ENCODE assay signal across 1 cellular context in the genomic region with DNA sequence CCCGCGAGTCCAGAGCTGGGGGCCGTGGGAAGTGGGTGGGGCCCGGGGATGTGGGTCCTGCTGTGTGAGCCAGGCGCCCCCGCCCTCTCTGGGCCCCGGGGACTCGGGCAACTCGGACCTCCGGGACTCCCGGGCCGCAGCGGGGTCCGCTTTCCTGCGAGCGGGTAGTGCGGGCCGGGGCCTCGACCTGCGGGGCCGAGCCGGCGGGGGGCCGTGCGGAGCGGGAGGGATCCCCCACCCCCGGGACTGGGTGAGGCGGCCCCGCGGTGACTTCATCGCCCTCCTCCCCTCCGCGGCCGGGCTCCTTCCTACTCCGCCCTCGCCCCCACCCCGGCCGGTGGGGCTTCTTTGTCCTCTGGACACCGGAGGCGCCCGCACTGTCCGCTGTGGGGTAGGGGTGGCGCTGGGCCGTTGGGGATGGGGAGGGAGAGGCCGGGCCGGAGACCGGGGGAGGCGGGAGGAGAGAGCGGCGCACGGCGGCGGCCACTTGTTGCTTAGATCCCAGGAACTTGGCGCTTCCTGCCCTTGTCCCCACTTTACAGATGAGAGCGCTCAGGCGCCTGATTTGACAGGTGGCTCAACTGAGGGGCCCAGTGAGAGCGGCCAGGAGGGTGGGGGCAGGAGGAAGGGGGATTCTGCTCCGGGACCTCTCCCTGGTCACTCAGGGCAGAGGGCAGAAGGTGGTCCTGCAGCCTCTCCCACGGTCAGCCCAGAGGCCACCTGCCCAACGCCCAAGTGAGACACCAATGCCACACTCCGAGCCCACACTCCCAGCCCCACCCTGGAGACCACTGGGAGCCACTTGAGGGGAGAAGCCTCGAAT.
TF ChIP-seq lines count a peak whose summit lies in the region.

No MANE protein-coding gene starts in this region.

TF ChIP-seq in HepG2, 621 proteins besides CTCF, POLR2A, EP300 and RAD21 (continues in another document):
- TF ChIP-seq KDM5A (IDR thresholded peaks at IDR 0.05; ENCODE audit: borderline replicate concordance, low read length) (no peak), YEATS2 (CRISPR knock-in tag; IDR thresholded peaks at IDR 0.05; ENCODE audit: borderline replicate concordance) (no peak), ZFYVE20 (CRISPR knock-in tag; IDR thresholded peaks at IDR 0.05; ENCODE audit: borderline replicate concordance, low read depth) (no peak), ATF1 (CRISPR knock-in tag; IDR thresholded peaks at IDR 0.05) (no peak), ZNF746 (CRISPR knock-in tag; IDR thresholded peaks at IDR 0.05) (peak; percentile 38; the same call in 1 of the 2 replicates), TGIF2 (CRISPR knock-in tag; IDR thresholded peaks at IDR 0.05) (no peak), BHLHE40 (IDR thresholded peaks at IDR 0.05; ENCODE audit: low read length) (no peak), HDAC1 (CRISPR knock-in tag; IDR thresholded peaks at IDR 0.05) (peak; percentile 28; the same call in 1 of the 2 replicates), CBX5 (CRISPR knock-in tag; IDR thresholded peaks at IDR 0.05; ENCODE audit: borderline replicate concordance) (no peak), MBD4 (IDR thresholded peaks at IDR 0.05; ENCODE audit: borderline replicate concordance, low read length) (no peak), RFX3 (CRISPR knock-in tag; IDR thresholded peaks at IDR 0.05) (no peak), KLF12 (CRISPR knock-in tag; IDR thresholded peaks at IDR 0.05; ENCODE audit: borderline replicate concordance) (no peak), NCOR1 (IDR thresholded peaks at IDR 0.05; ENCODE audit: borderline replicate concordance, low read length) (no peak), ZNF468 (CRISPR knock-in tag; IDR thresholded peaks at IDR 0.05) (no peak), NFYB (CRISPR knock-in tag; IDR thresholded peaks at IDR 0.05) (no peak), SP5 (CRISPR knock-in tag; IDR thresholded peaks at IDR 0.05; ENCODE audit: borderline replicate concordance, low read depth) (no peak), BRD4 (CRISPR knock-in tag; IDR thresholded peaks at IDR 0.05) (no peak; the same call in 1 of the 2 replicates), PAX8 (CRISPR knock-in tag; IDR thresholded peaks at IDR 0.05; ENCODE audit: borderline replicate concordance) (no peak), NR1H2 (CRISPR knock-in tag; IDR thresholded peaks at IDR 0.05; ENCODE audit: borderline replicate concordance, low read depth) (no peak), KDM4B (CRISPR knock-in tag; IDR thresholded peaks at IDR 0.05) (no peak), SOX13 (IDR thresholded peaks at IDR 0.05) (no peak), SOX13 (CRISPR knock-in tag; conservative IDR thresholded peaks at IDR 0.05 in 1 of 2, IDR thresholded peaks at IDR 0.05 in 1 of 2) (no peak), ZFP36 (IDR thresholded peaks at IDR 0.05; ENCODE audit: borderline replicate concordance, low read depth, low read length, partially characterized antibody) (no peak), MED8 (CRISPR knock-in tag; IDR thresholded peaks at IDR 0.05; ENCODE audit: insufficient replicate concordance) (no peak), CBFB (CRISPR knock-in tag; IDR thresholded peaks at IDR 0.05) (no peak), ZNF431 (CRISPR knock-in tag; IDR thresholded peaks at IDR 0.05; ENCODE audit: borderline replicate concordance, low read depth) (no peak), ZBTB21 (CRISPR knock-in tag; IDR thresholded peaks at IDR 0.05) (no peak), ELF1 (CRISPR knock-in tag; IDR thresholded peaks at IDR 0.05) (no peak), ZSCAN12 (CRISPR knock-in tag; IDR thresholded peaks at IDR 0.05) (no peak), XBP1 (CRISPR knock-in tag; IDR thresholded peaks at IDR 0.05) (no peak), SIX4 (CRISPR knock-in tag; IDR thresholded peaks at IDR 0.05) (no peak), TBX2 (CRISPR knock-in tag; IDR thresholded peaks at IDR 0.05; ENCODE audit: borderline replicate concordance) (peak; percentile 38; the same call in 1 of the 2 replicates)
- TF ChIP-seq, protein P1, sequence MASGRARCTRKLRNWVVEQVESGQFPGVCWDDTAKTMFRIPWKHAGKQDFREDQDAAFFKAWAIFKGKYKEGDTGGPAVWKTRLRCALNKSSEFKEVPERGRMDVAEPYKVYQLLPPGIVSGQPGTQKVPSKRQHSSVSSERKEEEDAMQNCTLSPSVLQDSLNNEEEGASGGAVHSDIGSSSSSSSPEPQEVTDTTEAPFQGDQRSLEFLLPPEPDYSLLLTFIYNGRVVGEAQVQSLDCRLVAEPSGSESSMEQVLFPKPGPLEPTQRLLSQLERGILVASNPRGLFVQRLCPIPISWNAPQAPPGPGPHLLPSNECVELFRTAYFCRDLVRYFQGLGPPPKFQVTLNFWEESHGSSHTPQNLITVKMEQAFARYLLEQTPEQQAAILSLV (CRISPR knock-in tag; IDR thresholded peaks at IDR 0.05; ENCODE audit: borderline replicate concordance) = peak; percentile 12; the same call in 1 of the 2 replicates
- TF ChIP-seq, protein P2, sequence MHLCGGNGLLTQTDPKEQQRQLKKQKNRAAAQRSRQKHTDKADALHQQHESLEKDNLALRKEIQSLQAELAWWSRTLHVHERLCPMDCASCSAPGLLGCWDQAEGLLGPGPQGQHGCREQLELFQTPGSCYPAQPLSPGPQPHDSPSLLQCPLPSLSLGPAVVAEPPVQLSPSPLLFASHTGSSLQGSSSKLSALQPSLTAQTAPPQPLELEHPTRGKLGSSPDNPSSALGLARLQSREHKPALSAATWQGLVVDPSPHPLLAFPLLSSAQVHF (CRISPR knock-in tag; IDR thresholded peaks at IDR 0.05) = no peak
- TF ChIP-seq, protein P3, sequence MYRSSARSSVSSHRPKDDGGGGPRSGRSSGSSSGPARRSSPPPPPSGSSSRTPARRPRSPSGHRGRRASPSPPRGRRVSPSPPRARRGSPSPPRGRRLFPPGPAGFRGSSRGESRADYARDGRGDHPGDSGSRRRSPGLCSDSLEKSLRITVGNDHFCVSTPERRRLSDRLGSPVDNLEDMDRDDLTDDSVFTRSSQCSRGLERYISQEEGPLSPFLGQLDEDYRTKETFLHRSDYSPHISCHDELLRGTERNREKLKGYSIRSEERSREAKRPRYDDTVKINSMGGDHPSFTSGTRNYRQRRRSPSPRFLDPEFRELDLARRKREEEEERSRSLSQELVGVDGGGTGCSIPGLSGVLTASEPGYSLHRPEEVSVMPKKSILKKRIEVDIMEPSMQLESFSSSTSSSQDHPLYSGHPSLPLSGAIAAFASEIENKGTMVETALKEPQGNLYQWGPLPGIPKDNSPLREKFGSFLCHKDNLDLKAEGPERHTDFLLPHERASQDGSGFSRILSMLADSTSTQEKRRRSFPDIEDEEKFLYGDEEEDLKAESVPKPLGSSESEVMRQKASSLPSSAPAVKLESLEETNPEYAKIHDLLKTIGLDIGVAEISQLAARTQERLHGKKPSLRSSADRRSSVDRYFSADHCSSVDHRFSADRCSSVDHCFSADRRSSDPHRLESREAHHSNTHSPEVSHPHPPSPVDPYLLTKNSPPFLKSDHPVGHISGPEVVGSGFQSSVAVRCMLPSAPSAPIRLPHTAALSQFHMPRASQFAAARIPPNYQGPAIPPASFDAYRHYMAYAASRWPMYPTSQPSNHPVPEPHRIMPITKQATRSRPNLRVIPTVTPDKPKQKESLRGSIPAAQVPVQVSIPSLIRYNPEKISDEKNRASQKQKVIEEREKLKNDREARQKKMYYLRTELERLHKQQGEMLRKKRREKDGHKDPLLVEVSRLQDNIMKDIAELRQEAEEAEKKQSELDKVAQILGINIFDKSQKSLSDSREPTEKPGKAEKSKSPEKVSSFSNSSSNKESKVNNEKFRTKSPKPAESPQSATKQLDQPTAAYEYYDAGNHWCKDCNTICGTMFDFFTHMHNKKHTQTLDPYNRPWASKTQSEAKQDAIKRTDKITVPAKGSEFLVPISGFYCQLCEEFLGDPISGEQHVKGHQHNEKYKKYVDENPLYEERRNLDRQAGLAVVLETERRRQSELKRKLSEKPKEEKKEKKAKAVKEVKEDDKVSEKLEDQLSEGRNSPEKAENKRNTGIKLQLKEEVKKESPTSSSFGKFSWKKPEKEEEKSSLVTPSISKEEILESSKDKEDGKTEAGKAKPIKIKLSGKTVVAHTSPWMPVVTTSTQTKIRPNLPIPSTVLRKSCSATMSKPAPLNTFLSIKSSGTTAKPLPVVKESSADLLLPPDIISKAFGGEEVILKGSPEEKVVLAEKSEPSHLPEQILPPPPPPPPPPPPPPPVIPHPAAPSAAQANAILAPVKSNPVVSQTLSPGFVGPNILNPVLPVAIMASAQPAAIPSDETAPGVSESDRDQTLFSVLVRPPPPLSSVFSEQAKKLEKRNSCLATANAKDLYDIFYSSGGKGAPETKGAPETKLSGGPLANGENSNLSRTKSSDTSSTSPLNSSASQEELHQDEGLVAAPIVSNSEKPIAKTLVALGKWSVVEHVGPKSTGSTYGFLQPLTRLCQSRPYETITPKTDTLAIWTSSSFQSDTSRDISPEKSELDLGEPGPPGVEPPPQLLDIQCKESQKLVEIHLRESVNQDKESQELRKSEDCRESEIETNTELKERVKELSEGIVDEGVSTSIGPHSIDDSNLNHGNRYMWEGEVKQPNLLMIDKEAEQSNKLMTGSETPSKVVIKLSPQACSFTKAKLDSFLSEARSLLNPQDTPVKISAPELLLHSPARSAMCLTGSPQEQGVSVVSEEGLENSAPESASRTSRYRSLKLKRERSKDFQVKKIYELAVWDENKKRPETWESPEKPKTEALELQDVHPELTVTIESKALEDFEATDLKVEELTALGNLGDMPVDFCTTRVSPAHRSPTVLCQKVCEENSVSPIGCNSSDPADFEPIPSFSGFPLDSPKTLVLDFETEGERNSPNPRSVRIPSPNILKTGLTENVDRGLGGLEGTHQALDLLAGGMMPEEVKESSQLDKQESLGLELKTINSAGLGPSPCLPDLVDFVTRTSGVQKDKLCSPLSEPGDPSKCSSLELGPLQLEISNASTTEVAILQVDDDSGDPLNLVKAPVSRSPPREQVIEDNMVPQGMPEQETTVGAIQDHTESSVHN (CRISPR knock-in tag; IDR thresholded peaks at IDR 0.05) = no peak
- TF ChIP-seq, protein P4, sequence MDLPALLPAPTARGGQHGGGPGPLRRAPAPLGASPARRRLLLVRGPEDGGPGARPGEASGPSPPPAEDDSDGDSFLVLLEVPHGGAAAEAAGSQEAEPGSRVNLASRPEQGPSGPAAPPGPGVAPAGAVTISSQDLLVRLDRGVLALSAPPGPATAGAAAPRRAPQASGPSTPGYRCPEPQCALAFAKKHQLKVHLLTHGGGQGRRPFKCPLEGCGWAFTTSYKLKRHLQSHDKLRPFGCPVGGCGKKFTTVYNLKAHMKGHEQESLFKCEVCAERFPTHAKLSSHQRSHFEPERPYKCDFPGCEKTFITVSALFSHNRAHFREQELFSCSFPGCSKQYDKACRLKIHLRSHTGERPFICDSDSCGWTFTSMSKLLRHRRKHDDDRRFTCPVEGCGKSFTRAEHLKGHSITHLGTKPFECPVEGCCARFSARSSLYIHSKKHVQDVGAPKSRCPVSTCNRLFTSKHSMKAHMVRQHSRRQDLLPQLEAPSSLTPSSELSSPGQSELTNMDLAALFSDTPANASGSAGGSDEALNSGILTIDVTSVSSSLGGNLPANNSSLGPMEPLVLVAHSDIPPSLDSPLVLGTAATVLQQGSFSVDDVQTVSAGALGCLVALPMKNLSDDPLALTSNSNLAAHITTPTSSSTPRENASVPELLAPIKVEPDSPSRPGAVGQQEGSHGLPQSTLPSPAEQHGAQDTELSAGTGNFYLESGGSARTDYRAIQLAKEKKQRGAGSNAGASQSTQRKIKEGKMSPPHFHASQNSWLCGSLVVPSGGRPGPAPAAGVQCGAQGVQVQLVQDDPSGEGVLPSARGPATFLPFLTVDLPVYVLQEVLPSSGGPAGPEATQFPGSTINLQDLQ (CRISPR knock-in tag; IDR thresholded peaks at IDR 0.05) = no peak
- TF ChIP-seq, protein P5, sequence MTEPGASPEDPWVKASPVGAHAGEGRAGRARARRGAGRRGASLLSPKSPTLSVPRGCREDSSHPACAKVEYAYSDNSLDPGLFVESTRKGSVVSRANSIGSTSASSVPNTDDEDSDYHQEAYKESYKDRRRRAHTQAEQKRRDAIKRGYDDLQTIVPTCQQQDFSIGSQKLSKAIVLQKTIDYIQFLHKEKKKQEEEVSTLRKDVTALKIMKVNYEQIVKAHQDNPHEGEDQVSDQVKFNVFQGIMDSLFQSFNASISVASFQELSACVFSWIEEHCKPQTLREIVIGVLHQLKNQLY (CRISPR knock-in tag; IDR thresholded peaks at IDR 0.05) = no peak
- TF ChIP-seq, protein P6, sequence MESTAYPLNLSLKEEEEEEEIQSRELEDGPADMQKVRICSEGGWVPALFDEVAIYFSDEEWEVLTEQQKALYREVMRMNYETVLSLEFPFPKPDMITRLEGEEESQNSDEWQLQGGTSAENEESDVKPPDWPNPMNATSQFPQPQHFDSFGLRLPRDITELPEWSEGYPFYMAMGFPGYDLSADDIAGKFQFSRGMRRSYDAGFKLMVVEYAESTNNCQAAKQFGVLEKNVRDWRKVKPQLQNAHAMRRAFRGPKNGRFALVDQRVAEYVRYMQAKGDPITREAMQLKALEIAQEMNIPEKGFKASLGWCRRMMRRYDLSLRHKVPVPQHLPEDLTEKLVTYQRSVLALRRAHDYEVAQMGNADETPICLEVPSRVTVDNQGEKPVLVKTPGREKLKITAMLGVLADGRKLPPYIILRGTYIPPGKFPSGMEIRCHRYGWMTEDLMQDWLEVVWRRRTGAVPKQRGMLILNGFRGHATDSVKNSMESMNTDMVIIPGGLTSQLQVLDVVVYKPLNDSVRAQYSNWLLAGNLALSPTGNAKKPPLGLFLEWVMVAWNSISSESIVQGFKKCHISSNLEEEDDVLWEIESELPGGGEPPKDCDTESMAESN (CRISPR knock-in tag; conservative IDR thresholded peaks at IDR 0.05) = no peak
- TF ChIP-seq, protein P7, sequence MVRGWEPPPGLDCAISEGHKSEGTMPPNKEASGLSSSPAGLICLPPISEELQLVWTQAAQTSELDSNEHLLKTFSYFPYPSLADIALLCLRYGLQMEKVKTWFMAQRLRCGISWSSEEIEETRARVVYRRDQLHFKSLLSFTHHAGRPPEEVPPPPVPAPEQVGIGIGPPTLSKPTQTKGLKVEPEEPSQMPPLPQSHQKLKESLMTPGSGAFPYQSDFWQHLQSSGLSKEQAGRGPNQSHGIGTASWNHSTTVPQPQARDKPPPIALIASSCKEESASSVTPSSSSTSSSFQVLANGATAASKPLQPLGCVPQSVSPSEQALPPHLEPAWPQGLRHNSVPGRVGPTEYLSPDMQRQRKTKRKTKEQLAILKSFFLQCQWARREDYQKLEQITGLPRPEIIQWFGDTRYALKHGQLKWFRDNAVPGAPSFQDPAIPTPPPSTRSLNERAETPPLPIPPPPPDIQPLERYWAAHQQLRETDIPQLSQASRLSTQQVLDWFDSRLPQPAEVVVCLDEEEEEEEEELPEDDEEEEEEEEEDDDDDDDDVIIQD (CRISPR knock-in tag; IDR thresholded peaks at IDR 0.05; ENCODE audit: low read depth) = no peak
- TF ChIP-seq, protein P8, sequence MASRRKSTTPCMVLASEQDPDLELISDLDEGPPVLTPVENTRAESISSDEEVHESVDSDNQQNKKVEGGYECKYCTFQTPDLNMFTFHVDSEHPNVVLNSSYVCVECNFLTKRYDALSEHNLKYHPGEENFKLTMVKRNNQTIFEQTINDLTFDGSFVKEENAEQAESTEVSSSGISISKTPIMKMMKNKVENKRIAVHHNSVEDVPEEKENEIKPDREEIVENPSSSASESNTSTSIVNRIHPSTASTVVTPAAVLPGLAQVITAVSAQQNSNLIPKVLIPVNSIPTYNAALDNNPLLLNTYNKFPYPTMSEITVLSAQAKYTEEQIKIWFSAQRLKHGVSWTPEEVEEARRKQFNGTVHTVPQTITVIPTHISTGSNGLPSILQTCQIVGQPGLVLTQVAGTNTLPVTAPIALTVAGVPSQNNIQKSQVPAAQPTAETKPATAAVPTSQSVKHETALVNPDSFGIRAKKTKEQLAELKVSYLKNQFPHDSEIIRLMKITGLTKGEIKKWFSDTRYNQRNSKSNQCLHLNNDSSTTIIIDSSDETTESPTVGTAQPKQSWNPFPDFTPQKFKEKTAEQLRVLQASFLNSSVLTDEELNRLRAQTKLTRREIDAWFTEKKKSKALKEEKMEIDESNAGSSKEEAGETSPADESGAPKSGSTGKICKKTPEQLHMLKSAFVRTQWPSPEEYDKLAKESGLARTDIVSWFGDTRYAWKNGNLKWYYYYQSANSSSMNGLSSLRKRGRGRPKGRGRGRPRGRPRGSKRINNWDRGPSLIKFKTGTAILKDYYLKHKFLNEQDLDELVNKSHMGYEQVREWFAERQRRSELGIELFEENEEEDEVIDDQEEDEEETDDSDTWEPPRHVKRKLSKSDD (CRISPR knock-in tag; IDR thresholded peaks at IDR 0.05; ENCODE audit: low read depth) = no peak
